Comparison of ENCODE assay signal across 1 cellular context in the genomic region with DNA sequence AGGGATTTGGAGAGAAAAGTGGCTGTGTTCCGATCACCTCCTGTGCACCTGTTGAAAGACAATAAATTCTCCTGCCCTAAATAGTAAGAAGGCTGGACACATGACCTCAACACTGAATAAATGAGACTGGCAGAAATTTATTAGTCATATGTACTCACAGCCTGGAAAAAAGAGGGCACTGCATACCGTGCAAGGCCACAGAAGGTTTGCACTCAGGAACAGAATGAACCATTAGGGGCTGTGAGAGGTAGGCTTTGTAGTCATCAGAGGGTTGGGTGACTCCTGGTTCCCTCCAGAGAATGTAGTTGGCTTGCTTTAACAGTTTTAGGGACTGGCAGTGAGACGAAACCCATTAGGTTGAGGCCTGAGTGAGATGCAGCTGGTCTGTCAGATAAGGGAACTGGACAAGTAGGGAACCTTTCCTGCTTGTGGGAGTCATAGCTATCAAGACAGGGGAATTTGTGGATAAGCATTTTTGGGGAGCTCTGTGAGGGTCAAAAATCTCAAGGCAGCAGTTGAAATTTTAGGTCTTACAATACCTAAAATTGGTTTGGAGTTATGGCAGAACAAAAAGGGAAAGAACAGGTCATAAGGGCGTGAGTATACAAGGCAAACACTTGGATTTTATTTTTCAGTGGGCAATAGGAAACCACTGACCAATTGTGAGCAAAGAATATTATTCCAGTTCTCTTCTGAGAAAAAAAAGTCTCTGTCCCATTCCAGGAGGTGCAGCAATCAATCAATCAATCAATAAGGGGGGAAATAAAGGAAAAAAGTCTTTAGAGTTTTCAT.
TF ChIP-seq lines count a peak whose summit lies in the region.

No MANE protein-coding gene starts in this region.

TF ChIP-seq in K562, 482 proteins besides CTCF, POLR2A, EP300 and RAD21 (continued from another document and continues in another):
- TF ChIP-seq, protein P1, sequence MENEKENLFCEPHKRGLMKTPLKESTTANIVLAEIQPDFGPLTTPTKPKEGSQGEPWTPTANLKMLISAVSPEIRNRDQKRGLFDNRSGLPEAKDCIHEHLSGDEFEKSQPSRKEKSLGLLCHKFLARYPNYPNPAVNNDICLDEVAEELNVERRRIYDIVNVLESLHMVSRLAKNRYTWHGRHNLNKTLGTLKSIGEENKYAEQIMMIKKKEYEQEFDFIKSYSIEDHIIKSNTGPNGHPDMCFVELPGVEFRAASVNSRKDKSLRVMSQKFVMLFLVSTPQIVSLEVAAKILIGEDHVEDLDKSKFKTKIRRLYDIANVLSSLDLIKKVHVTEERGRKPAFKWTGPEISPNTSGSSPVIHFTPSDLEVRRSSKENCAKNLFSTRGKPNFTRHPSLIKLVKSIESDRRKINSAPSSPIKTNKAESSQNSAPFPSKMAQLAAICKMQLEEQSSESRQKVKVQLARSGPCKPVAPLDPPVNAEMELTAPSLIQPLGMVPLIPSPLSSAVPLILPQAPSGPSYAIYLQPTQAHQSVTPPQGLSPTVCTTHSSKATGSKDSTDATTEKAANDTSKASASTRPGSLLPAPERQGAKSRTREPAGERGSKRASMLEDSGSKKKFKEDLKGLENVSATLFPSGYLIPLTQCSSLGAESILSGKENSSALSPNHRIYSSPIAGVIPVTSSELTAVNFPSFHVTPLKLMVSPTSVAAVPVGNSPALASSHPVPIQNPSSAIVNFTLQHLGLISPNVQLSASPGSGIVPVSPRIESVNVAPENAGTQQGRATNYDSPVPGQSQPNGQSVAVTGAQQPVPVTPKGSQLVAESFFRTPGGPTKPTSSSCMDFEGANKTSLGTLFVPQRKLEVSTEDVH (IDR thresholded peaks at IDR 0.05; ENCODE audit: low read depth, partially characterized antibody) = peak; percentile 43
- TF ChIP-seq ZNF282 (CRISPR knock-in tag; IDR thresholded peaks at IDR 0.05) (no peak), RFX7 (CRISPR knock-in tag; IDR thresholded peaks at IDR 0.05) (no peak), ADNP (tag; IDR thresholded peaks at IDR 0.05) (no peak; the same call in none of the 2 replicates), SIRT6 (IDR thresholded peaks at IDR 0.05; ENCODE audit: low read depth, low read length) (no peak), ZNF444 (CRISPR knock-in tag; IDR thresholded peaks at IDR 0.05) (no peak), MITF (IDR thresholded peaks at IDR 0.05) (0 out of 2 replicates have a peak, but pooled peaks have one; percentile 47), POLR3A (IDR thresholded peaks at IDR 0.05; ENCODE audit: borderline replicate concordance, extremely low read depth, insufficient read depth, insufficient read length) (no peak), DMBX1 (CRISPR knock-in tag; IDR thresholded peaks at IDR 0.05; ENCODE audit: borderline replicate concordance) (peak; percentile 81; the same call in 1 of the 2 replicates), HNRNPH1 (optimal IDR thresholded peaks at IDR 0.05; ENCODE audit: low read depth, low read length) (no peak), NFRKB (IDR thresholded peaks at IDR 0.05; ENCODE audit: low read depth) (peak; percentile 47; the same call in 1 of the 2 replicates), MEF2D (tag; conservative IDR thresholded peaks at IDR 0.05; ENCODE audit: low read depth) (peak; percentile 77), SMARCC2 (IDR thresholded peaks at IDR 0.05; ENCODE audit: low read depth) (peak; percentile 94), POLR2G (IDR thresholded peaks at IDR 0.05; ENCODE audit: low read depth, low read length) (no peak), PYGO2 (tag; IDR thresholded peaks at IDR 0.05) (no peak), PURB (CRISPR knock-in tag; IDR thresholded peaks at IDR 0.05; ENCODE audit: low read depth) (no peak), KDM1A (IDR thresholded peaks at IDR 0.05) (peak; percentile 83 to 84), TSC22D4 (tag; IDR thresholded peaks at IDR 0.05) (no peak), PTRF (tag; IDR thresholded peaks at IDR 0.05) (no peak), ZNF561 (CRISPR knock-in tag; conservative IDR thresholded peaks at IDR 0.05) (no peak), ELF1 (tag; IDR thresholded peaks at IDR 0.05) (no peak; the same call in 1 of the 2 replicates), ZNF311 (CRISPR knock-in tag; IDR thresholded peaks at IDR 0.05) (peak; percentile 17; the same call in 1 of the 2 replicates), HMG20A (CRISPR knock-in tag; conservative IDR thresholded peaks at IDR 0.05) (no peak), FIP1L1 (IDR thresholded peaks at IDR 0.05; ENCODE audit: low read depth, low read length, poor library complexity, severe bottlenecking) (no peak), TEAD1 (CRISPR knock-in tag; IDR thresholded peaks at IDR 0.05) (peak; percentile 85 to 88), ZNF445 (CRISPR knock-in tag; IDR thresholded peaks at IDR 0.05; ENCODE audit: low read depth) (0 out of 2 replicates have a peak, but pooled peaks have one; percentile 36)
- TF ChIP-seq, protein P2, sequence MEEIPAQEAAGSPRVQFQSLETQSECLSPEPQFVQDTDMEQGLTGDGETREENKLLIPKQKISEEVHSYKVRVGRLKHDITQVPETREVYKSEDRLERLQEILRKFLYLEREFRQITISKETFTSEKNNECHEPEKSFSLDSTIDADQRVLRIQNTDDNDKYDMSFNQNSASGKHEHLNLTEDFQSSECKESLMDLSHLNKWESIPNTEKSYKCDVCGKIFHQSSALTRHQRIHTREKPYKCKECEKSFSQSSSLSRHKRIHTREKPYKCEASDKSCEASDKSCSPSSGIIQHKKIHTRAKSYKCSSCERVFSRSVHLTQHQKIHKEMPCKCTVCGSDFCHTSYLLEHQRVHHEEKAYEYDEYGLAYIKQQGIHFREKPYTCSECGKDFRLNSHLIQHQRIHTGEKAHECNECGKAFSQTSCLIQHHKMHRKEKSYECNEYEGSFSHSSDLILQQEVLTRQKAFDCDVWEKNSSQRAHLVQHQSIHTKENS (CRISPR knock-in tag; IDR thresholded peaks at IDR 0.05) = no peak
- TF ChIP-seq, protein P3, sequence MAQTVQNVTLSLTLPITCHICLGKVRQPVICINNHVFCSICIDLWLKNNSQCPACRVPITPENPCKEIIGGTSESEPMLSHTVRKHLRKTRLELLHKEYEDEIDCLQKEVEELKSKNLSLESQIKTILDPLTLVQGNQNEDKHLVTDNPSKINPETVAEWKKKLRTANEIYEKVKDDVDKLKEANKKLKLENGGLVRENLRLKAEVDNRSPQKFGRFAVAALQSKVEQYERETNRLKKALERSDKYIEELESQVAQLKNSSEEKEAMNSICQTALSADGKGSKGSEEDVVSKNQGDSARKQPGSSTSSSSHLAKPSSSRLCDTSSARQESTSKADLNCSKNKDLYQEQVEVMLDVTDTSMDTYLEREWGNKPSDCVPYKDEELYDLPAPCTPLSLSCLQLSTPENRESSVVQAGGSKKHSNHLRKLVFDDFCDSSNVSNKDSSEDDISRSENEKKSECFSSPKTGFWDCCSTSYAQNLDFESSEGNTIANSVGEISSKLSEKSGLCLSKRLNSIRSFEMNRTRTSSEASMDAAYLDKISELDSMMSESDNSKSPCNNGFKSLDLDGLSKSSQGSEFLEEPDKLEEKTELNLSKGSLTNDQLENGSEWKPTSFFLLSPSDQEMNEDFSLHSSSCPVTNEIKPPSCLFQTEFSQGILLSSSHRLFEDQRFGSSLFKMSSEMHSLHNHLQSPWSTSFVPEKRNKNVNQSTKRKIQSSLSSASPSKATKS (CRISPR knock-in tag; IDR thresholded peaks at IDR 0.05) = no peak
- TF ChIP-seq, protein P4, sequence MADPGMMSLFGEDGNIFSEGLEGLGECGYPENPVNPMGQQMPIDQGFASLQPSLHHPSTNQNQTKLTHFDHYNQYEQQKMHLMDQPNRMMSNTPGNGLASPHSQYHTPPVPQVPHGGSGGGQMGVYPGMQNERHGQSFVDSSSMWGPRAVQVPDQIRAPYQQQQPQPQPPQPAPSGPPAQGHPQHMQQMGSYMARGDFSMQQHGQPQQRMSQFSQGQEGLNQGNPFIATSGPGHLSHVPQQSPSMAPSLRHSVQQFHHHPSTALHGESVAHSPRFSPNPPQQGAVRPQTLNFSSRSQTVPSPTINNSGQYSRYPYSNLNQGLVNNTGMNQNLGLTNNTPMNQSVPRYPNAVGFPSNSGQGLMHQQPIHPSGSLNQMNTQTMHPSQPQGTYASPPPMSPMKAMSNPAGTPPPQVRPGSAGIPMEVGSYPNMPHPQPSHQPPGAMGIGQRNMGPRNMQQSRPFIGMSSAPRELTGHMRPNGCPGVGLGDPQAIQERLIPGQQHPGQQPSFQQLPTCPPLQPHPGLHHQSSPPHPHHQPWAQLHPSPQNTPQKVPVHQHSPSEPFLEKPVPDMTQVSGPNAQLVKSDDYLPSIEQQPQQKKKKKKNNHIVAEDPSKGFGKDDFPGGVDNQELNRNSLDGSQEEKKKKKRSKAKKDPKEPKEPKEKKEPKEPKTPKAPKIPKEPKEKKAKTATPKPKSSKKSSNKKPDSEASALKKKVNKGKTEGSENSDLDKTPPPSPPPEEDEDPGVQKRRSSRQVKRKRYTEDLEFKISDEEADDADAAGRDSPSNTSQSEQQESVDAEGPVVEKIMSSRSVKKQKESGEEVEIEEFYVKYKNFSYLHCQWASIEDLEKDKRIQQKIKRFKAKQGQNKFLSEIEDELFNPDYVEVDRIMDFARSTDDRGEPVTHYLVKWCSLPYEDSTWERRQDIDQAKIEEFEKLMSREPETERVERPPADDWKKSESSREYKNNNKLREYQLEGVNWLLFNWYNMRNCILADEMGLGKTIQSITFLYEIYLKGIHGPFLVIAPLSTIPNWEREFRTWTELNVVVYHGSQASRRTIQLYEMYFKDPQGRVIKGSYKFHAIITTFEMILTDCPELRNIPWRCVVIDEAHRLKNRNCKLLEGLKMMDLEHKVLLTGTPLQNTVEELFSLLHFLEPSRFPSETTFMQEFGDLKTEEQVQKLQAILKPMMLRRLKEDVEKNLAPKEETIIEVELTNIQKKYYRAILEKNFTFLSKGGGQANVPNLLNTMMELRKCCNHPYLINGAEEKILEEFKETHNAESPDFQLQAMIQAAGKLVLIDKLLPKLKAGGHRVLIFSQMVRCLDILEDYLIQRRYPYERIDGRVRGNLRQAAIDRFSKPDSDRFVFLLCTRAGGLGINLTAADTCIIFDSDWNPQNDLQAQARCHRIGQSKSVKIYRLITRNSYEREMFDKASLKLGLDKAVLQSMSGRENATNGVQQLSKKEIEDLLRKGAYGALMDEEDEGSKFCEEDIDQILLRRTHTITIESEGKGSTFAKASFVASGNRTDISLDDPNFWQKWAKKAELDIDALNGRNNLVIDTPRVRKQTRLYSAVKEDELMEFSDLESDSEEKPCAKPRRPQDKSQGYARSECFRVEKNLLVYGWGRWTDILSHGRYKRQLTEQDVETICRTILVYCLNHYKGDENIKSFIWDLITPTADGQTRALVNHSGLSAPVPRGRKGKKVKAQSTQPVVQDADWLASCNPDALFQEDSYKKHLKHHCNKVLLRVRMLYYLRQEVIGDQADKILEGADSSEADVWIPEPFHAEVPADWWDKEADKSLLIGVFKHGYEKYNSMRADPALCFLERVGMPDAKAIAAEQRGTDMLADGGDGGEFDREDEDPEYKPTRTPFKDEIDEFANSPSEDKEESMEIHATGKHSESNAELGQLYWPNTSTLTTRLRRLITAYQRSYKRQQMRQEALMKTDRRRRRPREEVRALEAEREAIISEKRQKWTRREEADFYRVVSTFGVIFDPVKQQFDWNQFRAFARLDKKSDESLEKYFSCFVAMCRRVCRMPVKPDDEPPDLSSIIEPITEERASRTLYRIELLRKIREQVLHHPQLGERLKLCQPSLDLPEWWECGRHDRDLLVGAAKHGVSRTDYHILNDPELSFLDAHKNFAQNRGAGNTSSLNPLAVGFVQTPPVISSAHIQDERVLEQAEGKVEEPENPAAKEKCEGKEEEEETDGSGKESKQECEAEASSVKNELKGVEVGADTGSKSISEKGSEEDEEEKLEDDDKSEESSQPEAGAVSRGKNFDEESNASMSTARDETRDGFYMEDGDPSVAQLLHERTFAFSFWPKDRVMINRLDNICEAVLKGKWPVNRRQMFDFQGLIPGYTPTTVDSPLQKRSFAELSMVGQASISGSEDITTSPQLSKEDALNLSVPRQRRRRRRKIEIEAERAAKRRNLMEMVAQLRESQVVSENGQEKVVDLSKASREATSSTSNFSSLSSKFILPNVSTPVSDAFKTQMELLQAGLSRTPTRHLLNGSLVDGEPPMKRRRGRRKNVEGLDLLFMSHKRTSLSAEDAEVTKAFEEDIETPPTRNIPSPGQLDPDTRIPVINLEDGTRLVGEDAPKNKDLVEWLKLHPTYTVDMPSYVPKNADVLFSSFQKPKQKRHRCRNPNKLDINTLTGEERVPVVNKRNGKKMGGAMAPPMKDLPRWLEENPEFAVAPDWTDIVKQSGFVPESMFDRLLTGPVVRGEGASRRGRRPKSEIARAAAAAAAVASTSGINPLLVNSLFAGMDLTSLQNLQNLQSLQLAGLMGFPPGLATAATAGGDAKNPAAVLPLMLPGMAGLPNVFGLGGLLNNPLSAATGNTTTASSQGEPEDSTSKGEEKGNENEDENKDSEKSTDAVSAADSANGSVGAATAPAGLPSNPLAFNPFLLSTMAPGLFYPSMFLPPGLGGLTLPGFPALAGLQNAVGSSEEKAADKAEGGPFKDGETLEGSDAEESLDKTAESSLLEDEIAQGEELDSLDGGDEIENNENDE (IDR thresholded peaks at IDR 0.05; ENCODE audit: low read depth, low read length) = no peak
- TF ChIP-seq, protein P5, sequence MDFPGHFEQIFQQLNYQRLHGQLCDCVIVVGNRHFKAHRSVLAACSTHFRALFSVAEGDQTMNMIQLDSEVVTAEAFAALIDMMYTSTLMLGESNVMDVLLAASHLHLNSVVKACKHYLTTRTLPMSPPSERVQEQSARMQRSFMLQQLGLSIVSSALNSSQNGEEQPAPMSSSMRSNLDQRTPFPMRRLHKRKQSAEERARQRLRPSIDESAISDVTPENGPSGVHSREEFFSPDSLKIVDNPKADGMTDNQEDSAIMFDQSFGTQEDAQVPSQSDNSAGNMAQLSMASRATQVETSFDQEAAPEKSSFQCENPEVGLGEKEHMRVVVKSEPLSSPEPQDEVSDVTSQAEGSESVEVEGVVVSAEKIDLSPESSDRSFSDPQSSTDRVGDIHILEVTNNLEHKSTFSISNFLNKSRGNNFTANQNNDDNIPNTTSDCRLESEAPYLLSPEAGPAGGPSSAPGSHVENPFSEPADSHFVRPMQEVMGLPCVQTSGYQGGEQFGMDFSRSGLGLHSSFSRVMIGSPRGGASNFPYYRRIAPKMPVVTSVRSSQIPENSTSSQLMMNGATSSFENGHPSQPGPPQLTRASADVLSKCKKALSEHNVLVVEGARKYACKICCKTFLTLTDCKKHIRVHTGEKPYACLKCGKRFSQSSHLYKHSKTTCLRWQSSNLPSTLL (IDR thresholded peaks at IDR 0.05) = peak; percentile 60
